Comparison of ENCODE assay signal across 2 cellular contexts in genomic region chr19:35486268-35486708, GRCh38.
TF ChIP-seq lines count a peak whose summit lies in the region.

No MANE protein-coding gene starts in this region.

TF ChIP-seq in GM12878, 131 proteins besides CTCF, POLR2A, EP300 and RAD21:
- no peak for TF ChIP-seq MTA3 (IDR thresholded peaks at IDR 0.05; ENCODE audit: borderline replicate concordance, low read length)
- TF ChIP-seq ZNF622 (IDR thresholded peaks at IDR 0.05) = no peak
- TF ChIP-seq POU2F2 (IDR thresholded peaks at IDR 0.05; ENCODE audit: borderline replicate concordance, low read depth, low read length) = no peak
- no peak for TF ChIP-seq CBX5 (IDR thresholded peaks at IDR 0.05; ENCODE audit: low read depth)
- TF ChIP-seq HDAC6 (IDR thresholded peaks at IDR 0.05; ENCODE audit: unreplicated experiment) = no peak

TF ChIP-seq in liver, 16 proteins besides CTCF, POLR2A, EP300 and RAD21:
- TF ChIP-seq HNF4G (IDR thresholded peaks at IDR 0.05) (no peak), NR2F2 (IDR thresholded peaks at IDR 0.05) (no peak), HNF4A (conservative IDR thresholded peaks at IDR 0.05) (peak; percentile 26 to 48), FOXA2 (IDR thresholded peaks at IDR 0.05) (no peak)
